7 cellular contexts compared by ENCODE assay signal in the genomic region with DNA sequence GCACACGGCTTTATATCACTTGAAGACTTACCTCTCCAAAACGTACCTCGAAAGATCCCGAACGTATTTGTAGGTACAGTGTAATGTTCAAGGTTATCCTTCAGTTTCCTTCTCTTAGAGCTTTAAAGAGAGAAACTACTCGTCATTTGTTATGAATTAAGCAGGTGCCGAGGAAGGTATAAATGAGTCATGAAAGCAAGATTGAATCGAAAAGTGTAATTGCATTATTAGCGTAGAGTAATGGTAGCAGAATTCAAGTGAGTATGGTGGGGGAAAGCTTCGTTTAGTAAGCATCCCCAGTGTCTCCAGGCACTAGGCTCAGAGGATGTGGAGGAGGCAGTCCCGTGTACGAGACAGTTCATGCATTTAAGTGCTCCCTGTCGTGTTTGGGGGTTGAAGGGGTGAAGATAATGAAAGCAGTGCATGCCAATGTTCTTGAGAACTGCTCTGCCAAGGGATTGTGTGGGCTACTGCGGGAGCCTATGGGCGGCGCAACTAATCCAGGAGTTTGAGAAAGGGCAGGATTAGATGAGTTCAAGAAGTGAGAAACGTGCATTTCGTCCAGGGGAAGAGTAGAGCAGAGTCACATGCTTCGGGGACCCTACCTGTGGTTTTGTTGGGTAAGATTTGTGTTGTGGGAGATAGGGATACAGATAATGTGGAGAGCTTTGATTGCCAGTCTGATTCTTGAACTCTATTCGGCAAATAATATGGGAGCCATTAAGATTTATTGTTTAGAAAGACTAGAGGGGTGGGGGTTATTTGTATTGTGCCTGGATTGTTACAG. TPM values are rescaled to one million over a fixed set of nuclear protein-coding genes. Genes with fewer than 3 reads are reported as not detected.
A peak's percentile ranks its signal among the peaks of the same experiment; 100 is the strongest.
DNase-seq lines count a peak whose midpoint lies in the region; ATAC-seq and TF ChIP-seq lines count a peak whose summit lies in the region.

No MANE protein-coding gene starts in this region.

- peaks cover 14% of the 10 kb centered on the region for H3K36me3 Mint-ChIP-seq in activated CD4-positive, alpha-beta T cell treated with anti-CD3 and anti-CD28 coated beads, Interleukin-2, amount 10 ng/mL, durations not matched to agents 7 days and 5 days (ENCODE audit: low read depth)
- peaks cover 21% of the 10 kb centered on the region for H3K36me3 Mint-ChIP-seq in activated T-helper 2 cell treated with anti-CD3 and anti-CD28 coated beads, Interferon-gamma antibody, Interleukin-2, Interleukin-4, amounts not matched to agents 10 μg/mL and 5 μg/mL and 100 μg/mL, durations not matched to agents 14 hours and 24 hours and 36 hours (ENCODE audit: low read depth)

- peak overlapping the region; percentile 96 for H3K4me3 ChIP-seq in GM06990 (replicated peaks; ENCODE audit: low read depth, low read length)
- H3K4me3 ChIP-seq in iPS-11a (ENCODE audit: low read depth, low read length), result peak overlapping the region; percentile 92

- ATAC-seq in GM21367 (IDR thresholded peaks at IDR 0.05; ENCODE audit: unreplicated experiment), result no peak

- H3K4me3 Mint-ChIP-seq in activated CD4-positive, alpha-beta T cell treated with anti-CD3 and anti-CD28 coated beads, Interleukin-2, amount 10 ng/mL, durations not matched to agents 7 days and 5 days, result no peak overlapping the region
- no peak overlapping the region for H3K4me3 Mint-ChIP-seq in activated T-helper 2 cell treated with anti-CD3 and anti-CD28 coated beads, Interferon-gamma antibody, Interleukin-2, Interleukin-4, amounts not matched to agents 10 μg/mL and 5 μg/mL and 100 μg/mL, durations not matched to agents 14 hours and 24 hours and 36 hours (ENCODE audit: low read depth)

- H3K27me3 ChIP-seq in GM06990 (replicated peaks; ENCODE audit: control insufficient read depth, insufficient read depth, low read length), result no peaks in the 10 kb centered on the region

- CTCF ChIA-PET in activated CD4-positive, alpha-beta T cell treated with anti-CD3 and anti-CD28 coated beads, Interleukin-2, amount 10 ng/mL, durations not matched to agents 7 days and 5 days (lab: Charles Lee), result interaction anchor here (0.9 kb wide), 1 partner anchor 62 kb away, joined by 4 read pairs; no protein-coding TSS in a partner anchor

- H3K36me3 ChIP-seq in GM06990 (ENCODE audit: control insufficient read depth, insufficient read depth, low read length), result peaks cover 9% of the 10 kb centered on the region

- no peaks in the 10 kb centered on the region for H3K9me3 Mint-ChIP-seq in activated CD4-positive, alpha-beta T cell treated with anti-CD3 and anti-CD28 coated beads, Interleukin-2, amount 10 ng/mL, durations not matched to agents 7 days and 5 days
- H3K9me3 Mint-ChIP-seq in activated T-helper 2 cell treated with anti-CD3 and anti-CD28 coated beads, Interferon-gamma antibody, Interleukin-2, Interleukin-4, amounts not matched to agents 10 μg/mL and 5 μg/mL and 100 μg/mL, durations not matched to agents 14 hours and 24 hours and 36 hours, result no peaks in the 10 kb centered on the region

- H3K27ac Mint-ChIP-seq in activated CD4-positive, alpha-beta T cell treated with anti-CD3 and anti-CD28 coated beads, Interleukin-2, amount 10 ng/mL, durations not matched to agents 7 days and 5 days, result no peak overlapping the region
- no peak overlapping the region for H3K27ac Mint-ChIP-seq in activated T-helper 2 cell treated with anti-CD3 and anti-CD28 coated beads, Interferon-gamma antibody, Interleukin-2, Interleukin-4, amounts not matched to agents 10 μg/mL and 5 μg/mL and 100 μg/mL, durations not matched to agents 14 hours and 24 hours and 36 hours

- no peaks in the 10 kb centered on the region for H3K27me3 Mint-ChIP-seq in activated CD4-positive, alpha-beta T cell treated with anti-CD3 and anti-CD28 coated beads, Interleukin-2, amount 10 ng/mL, durations not matched to agents 7 days and 5 days
- no peaks in the 10 kb centered on the region for H3K27me3 Mint-ChIP-seq in activated T-helper 2 cell treated with anti-CD3 and anti-CD28 coated beads, Interferon-gamma antibody, Interleukin-2, Interleukin-4, amounts not matched to agents 10 μg/mL and 5 μg/mL and 100 μg/mL, durations not matched to agents 14 hours and 24 hours and 36 hours (ENCODE audit: low read depth)

- POLR2A ChIA-PET in activated CD4-positive, alpha-beta T cell treated with anti-CD3 and anti-CD28 coated beads, Interleukin-2, amount 10 ng/mL, durations not matched to agents 7 days and 5 days (lab: Charles Lee), result no interaction called here

- peaks cover 23% of the 10 kb centered on the region for H3K4me1 Mint-ChIP-seq in activated CD4-positive, alpha-beta T cell treated with anti-CD3 and anti-CD28 coated beads, Interleukin-2, amount 10 ng/mL, durations not matched to agents 7 days and 5 days
- H3K4me1 Mint-ChIP-seq in activated T-helper 2 cell treated with anti-CD3 and anti-CD28 coated beads, Interferon-gamma antibody, Interleukin-2, Interleukin-4, amounts not matched to agents 10 μg/mL and 5 μg/mL and 100 μg/mL, durations not matched to agents 14 hours and 24 hours and 36 hours (ENCODE audit: low read depth), result peaks cover 12% of the 10 kb centered on the region

- DNase-seq in GM06990 (ENCODE audit: extremely low read depth, insufficient read length), result no peak
- peak; percentile 31 for DNase-seq in HT1080 (ENCODE audit: low read depth)
- DNase-seq in activated CD4-positive, alpha-beta T cell treated with anti-CD3 and anti-CD28 coated beads, Interleukin-2, amount 10 ng/mL, durations not matched to agents 7 days and 5 days, result peak; percentile 28
- peak; percentile 21 for DNase-seq in stimulated activated naive CD4-positive, alpha-beta T cell treated with Interleukin-2 at 50 U/mL for 16 hours (lab: John Stamatoyannopoulos, UW)
- DNase-seq in activated T-helper 2 cell treated with anti-CD3 and anti-CD28 coated beads, Interferon-gamma antibody, Interleukin-2, Interleukin-4, amounts not matched to agents 10 μg/mL and 5 μg/mL and 100 μg/mL, durations not matched to agents 14 hours and 24 hours and 36 hours (ENCODE audit: low spot score), result no peak

- no peak for TF ChIP-seq CTCF in GM06990 (IDR thresholded peaks at IDR 0.05; ENCODE audit: insufficient read depth, low read length, poor library complexity, severe bottlenecking)

- intact Hi-C loops in activated T-helper 2 cell treated with anti-CD3 and anti-CD28 coated beads, Interferon-gamma antibody, Interleukin-2, Interleukin-4, amounts not matched to agents 10 μg/mL and 5 μg/mL and 100 μg/mL, durations not matched to agents 14 hours and 24 hours and 36 hours (cut with micrococcal nuclease), result loop anchor here (1.0 to 5.0 kb wide), 3 partner anchors 41 to 286 kb away; partner anchors contain the start of genes CHCHD5 and ZC3H8

RNA-seq across cellular contexts. Expression of gene POLR1B, which starts 0.9 kb away (rescaled TPM):
- 58.2 and 84.0 TPM in 2 replicates for total RNA-seq in HT1080 (2014; rRNA removed; shearing (Covaris generic))
- 33.6 and 40.5 TPM in 2 replicates for polyA plus RNA-seq in HT1080 (2015; cell fraction: cytosol; rRNA removed)
- polyA plus RNA-seq in HT1080 (2015; cell fraction: nucleus; rRNA removed), result 69.2 and 83.0 TPM in 2 replicates
- 10 to 100 TPM; 34.6 to 35.2 TPM for total RNA-seq in activated CD4-positive, alpha-beta T cell treated with anti-CD3 and anti-CD28 coated beads, Interleukin-2, amount 10 ng/mL, durations not matched to agents 7 days and 5 days
- total RNA-seq in activated T-helper 2 cell treated with anti-CD3 and anti-CD28 coated beads, Interferon-gamma antibody, Interleukin-2, Interleukin-4, amounts not matched to agents 10 μg/mL and 5 μg/mL and 100 μg/mL, durations not matched to agents 14 hours and 24 hours and 36 hours, result 58.0 and 68.2 TPM in 2 replicates

RNA-seq across cellular contexts. Expression of gene CHCHD5, which starts 41.2 kb away (rescaled TPM):
- total RNA-seq in HT1080 (2014; rRNA removed; shearing (Covaris generic)), result 52.5 and 56.4 TPM in 2 replicates
- 48.3 and 53.1 TPM in 2 replicates for polyA plus RNA-seq in HT1080 (2015; cell fraction: cytosol; rRNA removed)
- polyA plus RNA-seq in HT1080 (2015; cell fraction: nucleus; rRNA removed), result 19.1 and 20.9 TPM in 2 replicates
- 10 to 100 TPM; 33.5 to 33.6 TPM for total RNA-seq in activated CD4-positive, alpha-beta T cell treated with anti-CD3 and anti-CD28 coated beads, Interleukin-2, amount 10 ng/mL, durations not matched to agents 7 days and 5 days
- 36.7 and 39.6 TPM in 2 replicates for total RNA-seq in activated T-helper 2 cell treated with anti-CD3 and anti-CD28 coated beads, Interferon-gamma antibody, Interleukin-2, Interleukin-4, amounts not matched to agents 10 μg/mL and 5 μg/mL and 100 μg/mL, durations not matched to agents 14 hours and 24 hours and 36 hours

Comparison
In these comparisons a context has a peak if more than half of its experiments do, and no peak if none do; other contexts are left out.
1. DNase-seq: peak in HT1080 (single experiment), activated CD4-positive, alpha-beta T cell treated with anti-CD3 and anti-CD28 coated beads, Interleukin-2, amount 10 ng/mL, durations not matched to agents 7 days and 5 days (single experiment) and stimulated activated naive CD4-positive, alpha-beta T cell treated with Interleukin-2 at 50 U/mL for 16 hours (single experiment); none in GM06990 (single experiment) and activated T-helper 2 cell treated with anti-CD3 and anti-CD28 coated beads, Interferon-gamma antibody, Interleukin-2, Interleukin-4, amounts not matched to agents 10 μg/mL and 5 μg/mL and 100 μg/mL, durations not matched to agents 14 hours and 24 hours and 36 hours (single experiment).